ENCODE assay signal across 1 cellular context in the genomic region with DNA sequence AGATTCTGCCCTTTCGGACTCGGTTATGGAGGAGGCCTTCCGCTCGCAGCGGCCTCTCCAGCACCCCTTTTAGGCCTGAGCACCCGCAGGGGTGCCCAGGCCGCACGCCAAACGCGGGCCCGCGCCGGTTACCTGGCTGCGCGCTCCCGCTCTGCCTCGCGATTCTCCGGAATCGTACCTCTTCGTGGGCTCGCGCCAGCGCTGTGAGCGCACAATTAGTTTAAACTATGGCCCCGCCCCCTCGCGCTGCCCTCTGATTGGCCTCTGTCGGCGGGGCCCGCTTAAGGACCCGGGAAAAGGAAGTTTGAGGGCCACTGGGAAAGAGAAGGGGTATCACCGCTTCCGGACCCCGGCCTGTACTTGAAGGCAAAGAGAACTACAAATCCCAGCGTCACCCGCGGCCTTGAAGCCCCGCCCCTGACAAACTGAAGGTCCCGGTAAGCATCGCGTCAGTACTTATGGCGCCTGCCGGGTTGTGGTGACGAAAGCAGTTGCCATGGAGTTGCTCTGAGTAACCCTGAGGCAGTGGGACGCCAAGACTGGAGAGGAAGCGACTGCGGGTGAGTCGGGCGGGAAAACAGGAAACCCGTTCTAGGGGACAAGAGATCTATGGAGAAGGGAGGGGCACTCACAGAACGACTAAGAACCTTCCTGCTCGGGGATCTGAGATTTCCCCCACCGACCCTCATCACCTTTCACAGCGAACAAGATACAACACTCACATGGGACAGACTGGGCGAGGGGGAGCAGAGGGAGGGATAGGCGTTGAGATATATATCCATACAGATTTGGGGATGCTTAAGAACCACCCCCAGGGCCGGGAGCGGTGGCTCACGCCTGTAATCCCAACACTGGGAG.
TF ChIP-seq lines count a peak whose summit lies in the region.

A gene with protein sequence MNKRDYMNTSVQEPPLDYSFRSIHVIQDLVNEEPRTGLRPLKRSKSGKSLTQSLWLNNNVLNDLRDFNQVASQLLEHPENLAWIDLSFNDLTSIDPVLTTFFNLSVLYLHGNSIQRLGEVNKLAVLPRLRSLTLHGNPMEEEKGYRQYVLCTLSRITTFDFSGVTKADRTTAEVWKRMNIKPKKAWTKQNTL (plus strand): TSS at position 525 of the 858 bp plus-strand sequence. CDS start 8,234 bp downstream, outside the sequence.
A gene with protein sequence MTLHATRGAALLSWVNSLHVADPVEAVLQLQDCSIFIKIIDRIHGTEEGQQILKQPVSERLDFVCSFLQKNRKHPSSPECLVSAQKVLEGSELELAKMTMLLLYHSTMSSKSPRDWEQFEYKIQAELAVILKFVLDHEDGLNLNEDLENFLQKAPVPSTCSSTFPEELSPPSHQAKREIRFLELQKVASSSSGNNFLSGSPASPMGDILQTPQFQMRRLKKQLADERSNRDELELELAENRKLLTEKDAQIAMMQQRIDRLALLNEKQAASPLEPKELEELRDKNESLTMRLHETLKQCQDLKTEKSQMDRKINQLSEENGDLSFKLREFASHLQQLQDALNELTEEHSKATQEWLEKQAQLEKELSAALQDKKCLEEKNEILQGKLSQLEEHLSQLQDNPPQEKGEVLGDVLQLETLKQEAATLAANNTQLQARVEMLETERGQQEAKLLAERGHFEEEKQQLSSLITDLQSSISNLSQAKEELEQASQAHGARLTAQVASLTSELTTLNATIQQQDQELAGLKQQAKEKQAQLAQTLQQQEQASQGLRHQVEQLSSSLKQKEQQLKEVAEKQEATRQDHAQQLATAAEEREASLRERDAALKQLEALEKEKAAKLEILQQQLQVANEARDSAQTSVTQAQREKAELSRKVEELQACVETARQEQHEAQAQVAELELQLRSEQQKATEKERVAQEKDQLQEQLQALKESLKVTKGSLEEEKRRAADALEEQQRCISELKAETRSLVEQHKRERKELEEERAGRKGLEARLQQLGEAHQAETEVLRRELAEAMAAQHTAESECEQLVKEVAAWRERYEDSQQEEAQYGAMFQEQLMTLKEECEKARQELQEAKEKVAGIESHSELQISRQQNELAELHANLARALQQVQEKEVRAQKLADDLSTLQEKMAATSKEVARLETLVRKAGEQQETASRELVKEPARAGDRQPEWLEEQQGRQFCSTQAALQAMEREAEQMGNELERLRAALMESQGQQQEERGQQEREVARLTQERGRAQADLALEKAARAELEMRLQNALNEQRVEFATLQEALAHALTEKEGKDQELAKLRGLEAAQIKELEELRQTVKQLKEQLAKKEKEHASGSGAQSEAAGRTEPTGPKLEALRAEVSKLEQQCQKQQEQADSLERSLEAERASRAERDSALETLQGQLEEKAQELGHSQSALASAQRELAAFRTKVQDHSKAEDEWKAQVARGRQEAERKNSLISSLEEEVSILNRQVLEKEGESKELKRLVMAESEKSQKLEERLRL (N-terminal part only) (minus strand): TSS at position 217 of the 858 bp plus-strand sequence. CDS start 44,599 bp downstream, outside the sequence.

TF ChIP-seq in GM12878, 131 proteins besides CTCF, POLR2A, EP300 and RAD21 (continued from another document):
- TF ChIP-seq RELB (IDR thresholded peaks at IDR 0.05; ENCODE audit: low read depth) (peak; percentile 73; the same call in 1 of the 2 replicates), MTA2 (IDR thresholded peaks at IDR 0.05; ENCODE audit: low read depth) (no peak), POLR2AphosphoS2 (IDR thresholded peaks at IDR 0.05; ENCODE audit: low read depth, low read length) (peak; percentile 54; the same call in 1 of the 2 replicates), HSF1 (IDR thresholded peaks at IDR 0.05; ENCODE audit: low read depth, low read length) (no peak), SMAD1 (IDR thresholded peaks at IDR 0.05; ENCODE audit: low read depth, partially characterized antibody) (no peak), SIN3A (IDR thresholded peaks at IDR 0.05; ENCODE audit: low read depth, low read length) (peak; percentile 95), NR2C1 (IDR thresholded peaks at IDR 0.05) (peak; percentile 75), NBN (IDR thresholded peaks at IDR 0.05) (peak; percentile 73; the same call in 1 of the 2 replicates), BCL11A (IDR thresholded peaks at IDR 0.05; ENCODE audit: low read depth, low read length) (no peak)
TF ChIP-seq in GM12878: peak in this region for 51.
